20 cellular contexts compared by ENCODE assay signal in genomic region chr3:13403818-13404216, GRCh38. TPM values are rescaled to one million over a fixed set of nuclear protein-coding genes. Genes with fewer than 3 reads are reported as not detected.
DNase-seq lines count a peak whose midpoint lies in the region; ATAC-seq and TF ChIP-seq lines count a peak whose summit lies in the region.
"Had no signal": no experiment of that assay in that cellular context is flagged by ENCODE, and none has a peak within 500 bp of the region (broad histone marks: within the 10 kb centered on the region; RNA-seq: fewer than 3 reads in every experiment).

No MANE protein-coding gene starts in this region.

- no peak for ATAC-seq in CD4-positive, alpha-beta T cell (ENCODE audit: poor library complexity)
- no peak for ATAC-seq in naive thymus-derived CD4-positive, alpha-beta T cell
- ATAC-seq: foreskin keratinocyte had no signal

- no peak overlapping the region for H3K4me2 ChIP-seq in SK-N-SH
- H3K4me2 ChIP-seq: hepatocyte had no signal

- POLR2A ChIA-PET in CD4-positive, alpha-beta T cell (lab: Charles Lee): no interaction called here
- POLR2A ChIA-PET in naive thymus-derived CD4-positive, alpha-beta T cell (lab: Charles Lee): no interaction called here
- POLR2A ChIA-PET in SK-N-SH (lab: Yijun Ruan, JAX): no interaction called here

- no peaks in the 10 kb centered on the region for H3F3A ChIP-seq in SK-N-SH (replicated peaks; ENCODE audit: insufficient read depth)

- peaks cover 18% of the 10 kb centered on the region for H3K9me3 ChIP-seq in CD4-positive, alpha-beta T cell (ENCODE audit: control insufficient read depth, low read length)
- peaks cover 0 to 20% (median 0%) of the 10 kb centered on the region in 3 experiments for H3K9me3 ChIP-seq in naive thymus-derived CD4-positive, alpha-beta T cell (ENCODE audit: control insufficient read depth in 2 of 3, low read length in 3 of 3)
- no peaks in the 10 kb centered on the region for H3K9me3 ChIP-seq in SK-N-SH
- H3K9me3 ChIP-seq in transverse colon: peaks cover 3 to 8% of the 10 kb centered on the region in 2 donors

- H3K27me3 ChIP-seq in CD4-positive, alpha-beta T cell (ENCODE audit: control insufficient read depth, insufficient read depth, low read length): no peaks in the 10 kb centered on the region
- H3K27me3 ChIP-seq in H7 (ENCODE audit: control insufficient read depth, insufficient read depth, low read length): no peaks in the 10 kb centered on the region
- H3K27me3 ChIP-seq in naive thymus-derived CD4-positive, alpha-beta T cell (ENCODE audit: control insufficient read depth in 2 of 2, insufficient read depth in 2 of 2, low read length in 2 of 2): no peaks in the 10 kb centered on the region
- no peaks in the 10 kb centered on the region for H3K27me3 ChIP-seq in SK-N-SH (ENCODE audit: insufficient read depth)
- no peaks in the 10 kb centered on the region for H3K27me3 ChIP-seq in transverse colon
- H3K27me3 ChIP-seq: hepatocyte had no signal

- H3K4me3 ChIP-seq in H7 (ENCODE audit: insufficient read depth, low read depth, low read length) (no peak overlapping the region), SK-N-SH (ENCODE audit: low read depth in 2 of 2, low read length in 1 of 2) (no peak overlapping the region), transverse colon (no peak overlapping the region)
- no peak overlapping the region for H3K4me3 ChIP-seq in naive thymus-derived CD4-positive, alpha-beta T cell (ENCODE audit: low read length)
- H3K4me3 ChIP-seq: hepatocyte had no signal

- H3K9me2 ChIP-seq in SK-N-SH: no peaks in the 10 kb centered on the region

- H3K9me3 Mint-ChIP-seq in CD4-positive, alpha-beta T cell: peaks cover 3% of the 10 kb centered on the region
- H3K9me3 Mint-ChIP-seq in activated naive CD8-positive, alpha-beta T cell (ENCODE audit: low read depth): no peaks in the 10 kb centered on the region
- H3K9me3 Mint-ChIP-seq in naive thymus-derived CD4-positive, alpha-beta T cell: peaks cover 0 to 11% (median 7%) of the 10 kb centered on the region in 11 donors

- intact Hi-C loops in CD4-positive, alpha-beta T cell (cut with DNase I, micrococcal nuclease): no loop called here
- intact Hi-C loops in naive thymus-derived CD4-positive, alpha-beta T cell (cut with micrococcal nuclease): loop anchor here in 1 of 2 donors (2.0 kb wide), 1 partner anchor 17 kb away; the partner anchor contains the start of gene NUP210
- intact Hi-C loops in transverse colon (cut with DNase I; ENCODE audit: low total_unique reads): no loop called here

- H3K9ac ChIP-seq in SK-N-SH: no peak overlapping the region

- H3K36me3 ChIP-seq in H7 (replicated peaks; ENCODE audit: control insufficient read depth, insufficient read depth, low read length) (peaks cover 2% of the 10 kb centered on the region), SK-N-SH (replicated peaks in 1 of 2; ENCODE audit: control insufficient read depth in 1 of 2, insufficient read depth in 2 of 2, low read length in 1 of 2) (no peaks in the 10 kb centered on the region), transverse colon (no peaks in the 10 kb centered on the region)
- H3K36me3 ChIP-seq in naive thymus-derived CD4-positive, alpha-beta T cell (ENCODE audit: control insufficient read depth in 2 of 3, insufficient read depth in 3 of 3, low read length in 3 of 3): peaks cover 0 to 32% (median 0%) of the 10 kb centered on the region in 3 experiments

- 39% methylated on average over 3 of the region's 6 CpGs for WGBS in SK-N-SH (ENCODE audit: low lambda C conversion rate)
- WGBS in transverse colon (ENCODE audit: low coverage in 1 of 2), 2 donors: 72 to 83% methylated on average over 1 to 6 of the region's 6 CpGs

- TF ChIP-seq POLR2A in transverse colon (IDR thresholded peaks at IDR 0.05): no peak

- TF ChIP-seq RAD21 in SK-N-SH (IDR thresholded peaks at IDR 0.05; ENCODE audit: low read length): no peak

- no peaks in the 10 kb centered on the region for H3K27me3 Mint-ChIP-seq in CD4-positive, alpha-beta T cell
- H3K27me3 Mint-ChIP-seq in activated naive CD8-positive, alpha-beta T cell: no peaks in the 10 kb centered on the region
- H3K27me3 Mint-ChIP-seq in naive thymus-derived CD4-positive, alpha-beta T cell: no peaks in the 10 kb centered on the region

- H3K27ac Mint-ChIP-seq in CD4-positive, alpha-beta T cell: peak overlapping the region; percentile 13
- H3K27ac Mint-ChIP-seq in activated naive CD8-positive, alpha-beta T cell: peak overlapping the region; percentile 50
- H3K27ac Mint-ChIP-seq in naive thymus-derived CD4-positive, alpha-beta T cell: peak overlapping the region in 6 of 9 donors; percentile 20 to 90 (median 64)
- H3K27ac Mint-ChIP-seq: nephron had no signal

- H3K4me1 Mint-ChIP-seq in CD4-positive, alpha-beta T cell (ENCODE audit: low read depth): peaks cover 52% of the 10 kb centered on the region
- H3K4me1 Mint-ChIP-seq in activated naive CD8-positive, alpha-beta T cell (ENCODE audit: low read depth): peaks cover 47% of the 10 kb centered on the region
- H3K4me1 Mint-ChIP-seq in naive thymus-derived CD4-positive, alpha-beta T cell: peaks cover 29 to 68% (median 56%) of the 10 kb centered on the region in 7 donors
- H3K4me1 Mint-ChIP-seq: nephron had no signal

- H3K4me1 ChIP-seq in naive thymus-derived CD4-positive, alpha-beta T cell (ENCODE audit: control insufficient read depth in 2 of 2, insufficient read depth in 2 of 2, low read length in 2 of 2): peaks cover 0 to 8% of the 10 kb centered on the region in 2 donors
- H3K4me1 ChIP-seq in SK-N-SH (ENCODE audit: control insufficient read depth in 1 of 2, insufficient read depth in 2 of 2, low read depth in 1 of 2, low read length in 1 of 2): peaks cover 0 to 5% of the 10 kb centered on the region in 2 experiments; a peak in 1 of 4 replicates
- no peaks in the 10 kb centered on the region for H3K4me1 ChIP-seq in transverse colon
- H3K4me1 ChIP-seq: foreskin keratinocyte had no signal

- no peak for TF ChIP-seq CTCF in CD4-positive, alpha-beta T cell (IDR thresholded peaks at IDR 0.05)
- no peak for TF ChIP-seq CTCF in SK-N-SH (IDR thresholded peaks at IDR 0.05)
- TF ChIP-seq CTCF in transverse colon (IDR thresholded peaks at IDR 0.05): no peak

- H2AFZ ChIP-seq in SK-N-SH (ENCODE audit: low read depth): no peak overlapping the region
- H2AFZ ChIP-seq: hepatocyte had no signal

- TF ChIP-seq EP300 in SK-N-SH (IDR thresholded peaks at IDR 0.05; ENCODE audit: borderline replicate concordance in 1 of 2, low read depth in 1 of 2, low read length in 1 of 2) (no peak), transverse colon (IDR thresholded peaks at IDR 0.05; ENCODE audit: low read depth) (no peak)

- H4K20me1 ChIP-seq in SK-N-SH (ENCODE audit: insufficient read depth): no peaks in the 10 kb centered on the region

- in situ Hi-C loops in transverse colon (cut with MboI; ENCODE audit: low pct_ligation_motif_present in 1 of 4, low pct_unique_long_range_greater_than_20kb in 1 of 4, low sequenced_read_pairs in 3 of 4): no loop called here

- peaks cover 46% of the 10 kb centered on the region for H3K36me3 Mint-ChIP-seq in CD4-positive, alpha-beta T cell (ENCODE audit: low read depth)
- H3K36me3 Mint-ChIP-seq in activated naive CD8-positive, alpha-beta T cell: peaks cover 8% of the 10 kb centered on the region
- peaks cover 3 to 33% (median 18%) of the 10 kb centered on the region in 5 donors for H3K36me3 Mint-ChIP-seq in naive thymus-derived CD4-positive, alpha-beta T cell

- CTCF ChIA-PET in CD4-positive, alpha-beta T cell (lab: Charles Lee): no interaction called here
- CTCF ChIA-PET in naive thymus-derived CD4-positive, alpha-beta T cell (lab: Charles Lee): interaction anchor here (0.6 to 1.3 kb wide), 4 partner anchors 21 to 62 kb away, joined by 3 to 4 read pairs (median 3); no protein-coding TSS in a partner anchor
- CTCF ChIA-PET in SK-N-SH (lab: Yijun Ruan, JAX): interaction anchor here (1.6 kb wide), 1 partner anchor 13 kb away, joined by 5 read pairs; no protein-coding TSS in a partner anchor

- H3K27ac ChIP-seq in CD4-positive, alpha-beta T cell (ENCODE audit: low read depth, low read length): no peak overlapping the region
- H3K27ac ChIP-seq in naive thymus-derived CD4-positive, alpha-beta T cell (ENCODE audit: low read depth, low read length): no peak overlapping the region
- no peak overlapping the region; a peak in 1 of 4 replicates for H3K27ac ChIP-seq in SK-N-SH (ENCODE audit: low read depth in 2 of 2, low read length in 1 of 2)
- no peak overlapping the region for H3K27ac ChIP-seq in transverse colon
- H3K27ac ChIP-seq: foreskin keratinocyte, hepatocyte had no signal

- H3K79me2 ChIP-seq in SK-N-SH (ENCODE audit: insufficient read depth): no peaks in the 10 kb centered on the region
- H3K79me2 ChIP-seq: hepatocyte had no signal

- no peak for DNase-seq in CD4-positive, alpha-beta T cell
- DNase-seq in H7 (peak; percentile 67), SK-N-SH (no peak), mesenteric fat pad (ENCODE audit: low spot score) (no peak), EL (no peak), transverse colon (no peak)
- DNase-seq in naive thymus-derived CD4-positive, alpha-beta T cell: no peak
- DNase-seq: activated CD4-positive, alpha-beta T cell treated with anti-CD3 and anti-CD28 coated beads for 4 hours; DMS153; foreskin keratinocyte; GOT3; KG1; NCI-H1436; NCI-H510A treated with DMSO at 0.1 percent for 48 hours; SHP77 treated with DMSO at 0.1 percent for 48 hours; stimulated activated CD4-positive, alpha-beta T cell treated with anti-CD3 and anti-CD28 coated beads, Interleukin-15, amount 100 ng/mL, for 24 hours; trophoblast cell had no signal

- H3K4me3 Mint-ChIP-seq in CD4-positive, alpha-beta T cell: no peak overlapping the region
- H3K4me3 Mint-ChIP-seq in activated naive CD8-positive, alpha-beta T cell: no peak overlapping the region
- H3K4me3 Mint-ChIP-seq in naive thymus-derived CD4-positive, alpha-beta T cell: no peak overlapping the region
- H3K4me3 Mint-ChIP-seq: nephron had no signal

TF ChIP-seq in SK-N-SH, 30 proteins besides CTCF, POLR2A, EP300 and RAD21:
- TF ChIP-seq CHD2 (IDR thresholded peaks at IDR 0.05; ENCODE audit: low read length, partially characterized antibody): no peak
- TF ChIP-seq RFX5 (IDR thresholded peaks at IDR 0.05; ENCODE audit: low read length): no peak

RNA-seq across cellular contexts. Expression of gene NUP210, which starts 16.3 kb away (rescaled TPM):
- 10 to 100 TPM; 82.0 to 83.5 TPM for total RNA-seq in CD4-positive, alpha-beta T cell
- total RNA-seq in H7 (2014; rRNA removed; shearing (Covaris generic)): 40.1 and 50.3 TPM in 2 replicates
- total RNA-seq in naive thymus-derived CD4-positive, alpha-beta T cell: 100 to 1,000 TPM; 131 to 164 (median 150) TPM
- polyA plus RNA-seq in naive thymus-derived CD4-positive, alpha-beta T cell: 10 to 100 TPM; 52.6 to 93.6 TPM
- polyA plus RNA-seq in SK-N-SH (2012; rRNA removed): 1.8 TPM in 2 replicates
- 0.81 and 1.8 TPM in 2 replicates for polyA plus RNA-seq in SK-N-SH (2012; cell fraction: cytosol; rRNA removed)
- polyA plus RNA-seq in SK-N-SH (2012; cell fraction: nucleus; rRNA removed): 1.8 and 2.1 TPM in 2 replicates
- 1.5 TPM for total RNA-seq in mesenteric fat pad
- 100 to 1,000 TPM in 1 of 4 donors, 10 to 100 TPM in 2, 1 to 10 TPM in 1; 6.0 to 202 (median 14.6) TPM for total RNA-seq in transverse colon
- total RNA-seq: foreskin keratinocyte had no signal
- polyA plus RNA-seq: foreskin keratinocyte had no signal

Comparison
In these comparisons a context has a peak if more than half of its experiments do, and no peak if none do; other contexts are left out.
1. H3K27ac Mint-ChIP-seq: peak in every context shown above with its lines; median percentile 64 in naive thymus-derived CD4-positive, alpha-beta T cell; 50 in activated naive CD8-positive, alpha-beta T cell; 13 in CD4-positive, alpha-beta T cell.